Comparison of ENCODE assay signal across 8 cellular contexts in the genomic region with DNA sequence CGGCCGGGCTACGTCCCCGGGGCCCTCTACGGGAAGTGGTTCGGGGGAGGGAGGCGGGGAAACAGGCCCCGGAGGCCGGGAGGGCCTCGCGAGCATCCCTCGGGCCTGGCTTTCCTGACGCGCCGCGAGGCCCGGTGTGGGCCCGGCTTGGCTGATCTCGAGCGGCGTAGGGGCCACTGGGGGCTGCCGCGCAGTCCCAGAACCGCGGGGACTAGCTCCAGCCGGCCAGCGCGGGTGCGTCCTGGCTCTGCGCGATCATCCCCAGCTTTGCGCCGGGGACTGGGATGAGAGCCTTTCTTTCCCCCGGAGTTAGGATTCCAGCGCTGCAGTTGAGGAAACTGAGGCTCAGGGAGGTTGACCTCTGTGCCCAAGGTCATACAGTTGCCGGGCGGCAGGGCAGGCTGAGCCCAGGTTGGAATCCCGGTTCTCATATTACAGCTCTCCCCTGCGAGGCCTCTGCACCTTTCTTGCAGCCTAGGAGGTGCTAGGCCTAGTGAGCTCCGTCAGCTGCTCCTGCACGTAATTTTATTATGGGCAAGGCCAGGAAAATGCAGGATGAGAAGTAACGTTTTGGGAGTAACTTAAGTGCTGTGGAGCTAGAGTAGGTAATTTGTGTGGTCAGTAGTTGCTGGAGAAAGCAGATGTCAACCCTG. TPM values are rescaled to one million over a fixed set of nuclear protein-coding genes. Genes with fewer than 3 reads are reported as not detected.
DNase-seq lines count a peak whose midpoint lies in the region; ATAC-seq and TF ChIP-seq lines count a peak whose summit lies in the region.

No MANE protein-coding gene starts in this region.

- H3K27me3 Mint-ChIP-seq in brain = peaks cover 10% of the 10 kb centered on the region
- no peaks in the 10 kb centered on the region for H3K27me3 Mint-ChIP-seq in stimulated activated naive B cell treated with anti-CD40 and anti-IgM and Interleukin-4, amounts not matched to agents 10 μg/mL and 1 μg/mL and 100 μg/mL, for 72 hours

- peak overlapping the region; percentile 93 for H3K9ac ChIP-seq in BLaER1

- peak overlapping the region; percentile 77 to 95 (median 92) for H3K27ac Mint-ChIP-seq in brain
- peak overlapping the region; percentile 91 for H3K27ac Mint-ChIP-seq in stimulated activated naive B cell treated with anti-CD40 and anti-IgM and Interleukin-4, amounts not matched to agents 10 μg/mL and 1 μg/mL and 100 μg/mL, for 72 hours

- TF ChIP-seq CTCF in brain (conservative IDR thresholded peaks at IDR 0.05) = no peak

- peak; percentile 1 for ATAC-seq in GM21786 (IDR thresholded peaks at IDR 0.05; ENCODE audit: unreplicated experiment)
- peak; percentile 29 to 33 for ATAC-seq in stimulated activated naive B cell treated with anti-CD40 and anti-IgM and Interleukin-4, amounts not matched to agents 10 μg/mL and 1 μg/mL and 100 μg/mL, for 72 hours (replicated peaks)

- H3K4me1 ChIP-seq in BLaER1 = peaks cover 86% of the 10 kb centered on the region

- H3K27me3 ChIP-seq in BLaER1 = no peaks in the 10 kb centered on the region

- H3K27ac ChIP-seq in BLaER1 = peak overlapping the region; percentile 92

- no peaks in the 10 kb centered on the region for H3K36me3 ChIP-seq in BLaER1

- H3K4me3 Mint-ChIP-seq in brain = peak overlapping the region; percentile 86 to 98 (median 89)
- H3K4me3 Mint-ChIP-seq in stimulated activated naive B cell treated with anti-CD40 and anti-IgM and Interleukin-4, amounts not matched to agents 10 μg/mL and 1 μg/mL and 100 μg/mL, for 72 hours = peak overlapping the region; percentile 92 to 96

- peaks cover 0 to 8% (median 3%) of the 10 kb centered on the region in 5 experiments for H3K9me3 Mint-ChIP-seq in brain
- no peaks in the 10 kb centered on the region for H3K9me3 Mint-ChIP-seq in stimulated activated naive B cell treated with anti-CD40 and anti-IgM and Interleukin-4, amounts not matched to agents 10 μg/mL and 1 μg/mL and 100 μg/mL, for 72 hours

- H3K4me3 ChIP-seq in BLaER1 = peak overlapping the region; percentile 83

- DNase-seq in NCI-H510A treated with DMSO at 0.1 percent for 48 hours (lab: John Stamatoyannopoulos, UW) (peak; percentile 60), kidney glomerular epithelial cell (lab: John Stamatoyannopoulos, UW) (peak; percentile 34), dedifferentiated amniotic fluid mesenchymal stem cell (ENCODE audit: extremely low spot score) (no peak)
- DNase-seq in stimulated activated naive B cell treated with anti-CD40 and anti-IgM and Interleukin-4, amounts not matched to agents 10 μg/mL and 1 μg/mL and 100 μg/mL, for 72 hours = no peak
- no peak for DNase-seq in stimulated activated CD4-positive, alpha-beta T cell treated with anti-CD3 and anti-CD28 coated beads, Interleukin-1b, Interleukin-23, amount 100 ng/mL, for 48 hours

- peaks cover 48% of the 10 kb centered on the region for H4K20me1 ChIP-seq in BLaER1

- peak overlapping the region; percentile 83 for H3K4me2 ChIP-seq in BLaER1

- no peaks in the 10 kb centered on the region for H3K9me3 ChIP-seq in BLaER1

- peaks cover 85% of the 10 kb centered on the region for H3K4me1 Mint-ChIP-seq in brain
- H3K4me1 Mint-ChIP-seq in stimulated activated naive B cell treated with anti-CD40 and anti-IgM and Interleukin-4, amounts not matched to agents 10 μg/mL and 1 μg/mL and 100 μg/mL, for 72 hours = peaks cover 69 to 83% of the 10 kb centered on the region in 2 donors

- peaks cover 11% of the 10 kb centered on the region for H3K36me3 Mint-ChIP-seq in brain
- H3K36me3 Mint-ChIP-seq in stimulated activated naive B cell treated with anti-CD40 and anti-IgM and Interleukin-4, amounts not matched to agents 10 μg/mL and 1 μg/mL and 100 μg/mL, for 72 hours = peaks cover 10 to 11% of the 10 kb centered on the region in 2 donors

RNA-seq across cellular contexts. Expression of gene LPIN1, which starts 0.5 kb away (rescaled TPM):
- 15.0 TPM for polyA plus RNA-seq in brain (ENCODE audit: insufficient read depth, low read depth, low replicate concordance)

Comparison
In these comparisons a context has a peak if more than half of its experiments do, and no peak if none do; other contexts are left out.
1. DNase-seq: peak in NCI-H510A treated with DMSO at 0.1 percent for 48 hours (single experiment) and kidney glomerular epithelial cell (single experiment); none in stimulated activated naive B cell treated with anti-CD40 and anti-IgM and Interleukin-4, amounts not matched to agents 10 μg/mL and 1 μg/mL and 100 μg/mL, for 72 hours (single experiment), stimulated activated CD4-positive, alpha-beta T cell treated with anti-CD3 and anti-CD28 coated beads, Interleukin-1b, Interleukin-23, amount 100 ng/mL, for 48 hours (single experiment) and dedifferentiated amniotic fluid mesenchymal stem cell (single experiment).